ENCODE assay signal across 17 cellular contexts in genomic region chr3:37148208-37148607, GRCh38.
"Had no signal": no experiment of that assay in that cellular context is flagged by ENCODE, and none has a peak within 500 bp of the region (broad histone marks: within the 10 kb centered on the region; RNA-seq: fewer than 3 reads in every experiment).

No MANE protein-coding gene starts in this region.

- H3K27ac ChIP-seq: colonic mucosa, ovary, uterus had no signal

- DNase-seq: colonic mucosa; effector CD4-positive, alpha-beta T cell; heart left ventricle; hippocampal formation; left colon; mesenchymal stem cell; naive thymus-derived CD4-positive, alpha-beta T cell; nephron progenitor cell; ovary; right cardiac atrium; small intestine; stimulated activated CD4-positive, alpha-beta T cell treated with anti-CD3 and anti-CD28 coated beads, Interleukin-2, amount 100 ng/mL, for 48 hours; stimulated activated naive CD4-positive, alpha-beta T cell treated with Interleukin-2 at 50 U/mL for 16 hours; trophoblast cell; uterus had no signal

- H3K4me3 ChIP-seq: colonic mucosa, heart left ventricle, lung, ovary, uterus had no signal

- H3K4me1 ChIP-seq: colonic mucosa had no signal

- H3K36me3 ChIP-seq: ovary, uterus had no signal

- H3K27me3 ChIP-seq: colonic mucosa, heart left ventricle, ovary, uterus had no signal

- H3K9me3 ChIP-seq: colonic mucosa, heart left ventricle, ovary, uterus had no signal

- ATAC-seq: esophagus mucosa; heart left ventricle; left colon; naive thymus-derived CD4-positive, alpha-beta T cell; right cardiac atrium had no signal
